In genomic region chr6:106974337-106974998, GRCh38 we compare ENCODE assay signal across 8 cellular contexts. TPM values are rescaled to one million over a fixed set of nuclear protein-coding genes. Genes with fewer than 3 reads are reported as not detected.
DNase-seq lines count a peak whose midpoint lies in the region; ATAC-seq and TF ChIP-seq lines count a peak whose summit lies in the region.

Gene CD24 (minus strand): TSS chr6:106974729. CDS start chr6:106974646, 83 bp downstream.

- H3K27me3 ChIP-seq in HL-60 (ENCODE audit: insufficient read depth, poor library complexity, severe bottlenecking): peaks cover 26% of the 10 kb centered on the region
- peaks cover 18% of the 10 kb centered on the region for H3K27me3 ChIP-seq in colonic mucosa
- peaks cover 46% of the 10 kb centered on the region for H3K27me3 ChIP-seq in thymus (ENCODE audit: control insufficient read depth, insufficient read depth)

- intact Hi-C loops in colonic mucosa (cut with DNase I): loop anchor here (10.0 kb wide), 1 partner anchor 240 kb away; no protein-coding TSS in a partner anchor

- H3K9me3 ChIP-seq in colonic mucosa (no peaks in the 10 kb centered on the region), mesodermal cell (ENCODE audit: control insufficient read depth, low read length) (no peaks in the 10 kb centered on the region), thymus (ENCODE audit: control insufficient read depth) (no peaks in the 10 kb centered on the region)

- in situ Hi-C loops in G401 (cut with HindIII; ENCODE audit: low sequenced_read_pairs): no loop called here

- POLR2A ChIA-PET in AG04449 (lab: Yijun Ruan, JAX): no interaction called here

- DNase-seq in AG04449 (ENCODE audit: low read depth, low spot score) (no peak), HL-60 (ENCODE audit: low read depth in 1 of 2, low spot score in 1 of 2) (peak in 1 of 2 experiments; percentile 41), SHP77 treated with DMSO at 0.1 percent for 48 hours (lab: John Stamatoyannopoulos, UW) (peak; percentile 58), colonic mucosa (peak; percentile 82), G401 (ENCODE audit: low spot score) (no peak)

- WGBS in mesodermal cell (ENCODE audit: insufficient coverage in 2 of 2), 2 experiments: 0% methylated on average over 31 to 32 of the region's 73 CpGs
- WGBS in thymus: 2% methylated on average over 72 of the region's 73 CpGs

- peak within 1 kb of the TSS; percentile 89 to 99 for H3K9ac ChIP-seq in colonic mucosa (ENCODE audit: low read depth in 2 of 2, low read length in 2 of 2)

- H3K4me1 ChIP-seq in colonic mucosa: no peaks in the 10 kb centered on the region
- H3K4me1 ChIP-seq in mesodermal cell (ENCODE audit: control insufficient read depth, insufficient read depth, low read length, poor library complexity, severe bottlenecking): no peaks in the 10 kb centered on the region
- no peaks in the 10 kb centered on the region for H3K4me1 ChIP-seq in thymus (ENCODE audit: control insufficient read depth, insufficient read depth, low read length)

- peak; percentile 45 for ATAC-seq in GM18907 (IDR thresholded peaks at IDR 0.05; ENCODE audit: unreplicated experiment)

- H3K4me3 ChIP-seq in AG04449 (ENCODE audit: low read depth, low read length) (peak within 1 kb of the TSS; percentile 42), HL-60 (replicated peaks; ENCODE audit: insufficient read depth, low read length) (peak within 1 kb of the TSS; percentile 70), colonic mucosa (peak within 1 kb of the TSS; percentile 53), mesodermal cell (ENCODE audit: extremely low read depth, insufficient read depth, low read length, poor library complexity, severe bottlenecking) (peak within 1 kb of the TSS; percentile 86), thymus (ENCODE audit: low read length) (peak within 1 kb of the TSS; percentile 49)

- H3K36me3 ChIP-seq in colonic mucosa: no peaks in the 10 kb centered on the region
- peaks cover 22% of the 10 kb centered on the region for H3K36me3 ChIP-seq in mesodermal cell (ENCODE audit: control insufficient read depth, insufficient read depth, low read length)
- H3K36me3 ChIP-seq in thymus (ENCODE audit: control insufficient read depth, insufficient read depth): no peaks in the 10 kb centered on the region

- H3K27ac ChIP-seq in HL-60 (replicated peaks) (peak within 1 kb of the TSS; percentile 74), colonic mucosa (peak within 1 kb of the TSS; percentile 93), mesodermal cell (ENCODE audit: low read depth, low read length, severe bottlenecking) (peak within 1 kb of the TSS; percentile 95), thymus (ENCODE audit: low read depth) (no peak within 1 kb of the TSS)

- CTCF ChIA-PET in AG04449 (lab: Yijun Ruan, JAX): no interaction called here

- TF ChIP-seq CTCF in AG04449 (IDR thresholded peaks at IDR 0.05; ENCODE audit: insufficient read depth, low read length, missing control alignments) (no peak), HL-60 (IDR thresholded peaks at IDR 0.05; ENCODE audit: insufficient read depth, low read length) (no peak), colonic mucosa (IDR thresholded peaks at IDR 0.05) (no peak)

RNA-seq across cellular contexts. Expression of gene CD24, which starts in this region (rescaled TPM):
- total RNA-seq in colonic mucosa: 1,000 to 10,000 TPM; 1,002 to 2,710 TPM
- 392 TPM for polyA plus RNA-seq in mesodermal cell (2013, experiment 1 of 2)
- 456 TPM for polyA plus RNA-seq in mesodermal cell (2013, experiment 2 of 2)
- 71.5 TPM for polyA plus RNA-seq in thymus
- 1.3 TPM in 1 of 2 replicates, not detected in the other for total RNA-seq in G401 (2014; rRNA removed; shearing (Covaris generic))

Comparison
In these comparisons a context has a peak if more than half of its experiments do, and no peak if none do; other contexts are left out.
1. RNA of gene CD24 (total RNA-seq): 1,002 to 2,710 TPM in colonic mucosa; 1.3 TPM in G401; every median in the first group is over 100 times any median in the second.
2. DNase-seq: peak in SHP77 treated with DMSO at 0.1 percent for 48 hours (single experiment) and colonic mucosa (single experiment); none in AG04449 (single experiment) and G401 (single experiment).
3. Peak in every context shown above with its lines, with median percentiles within 50 percentile points of each other: H3K4me3 ChIP-seq.